2 cellular contexts compared by ENCODE assay signal in genomic region chr7:1848013-1848640, GRCh38.
TF ChIP-seq lines count a peak whose summit lies in the region.

No MANE protein-coding gene starts in this region.

TF ChIP-seq in endothelial cell of umbilical vein, 7 proteins besides CTCF, POLR2A, EP300 and RAD21 (continued from another document):
- TF ChIP-seq POLR2AphosphoS5 (IDR thresholded peaks at IDR 0.05; ENCODE audit: insufficient read depth, low read depth, low read length) (no peak), MAX (IDR thresholded peaks at IDR 0.05; ENCODE audit: insufficient read depth, insufficient read length) (no peak), FOS (IDR thresholded peaks at IDR 0.05; ENCODE audit: borderline replicate concordance, insufficient read depth, low read length) (no peak)

TF ChIP-seq in SK-N-SH treated with all-trans-retinoic acid at 6 μM for 48 hours, 23 proteins besides CTCF, POLR2A, EP300 and RAD21 (continued from another document):
- no peak for TF ChIP-seq TSHZ2 (CRISPR knock-in tag; IDR thresholded peaks at IDR 0.05)
- no peak for TF ChIP-seq POU6F1 (CRISPR knock-in tag; IDR thresholded peaks at IDR 0.05; ENCODE audit: borderline replicate concordance, low read depth)
- TF ChIP-seq ARNTL (CRISPR knock-in tag; IDR thresholded peaks at IDR 0.05; ENCODE audit: borderline replicate concordance, low read depth) = no peak
- TF ChIP-seq ZFP3 (CRISPR knock-in tag; IDR thresholded peaks at IDR 0.05) = no peak
- TF ChIP-seq GLIS3 (CRISPR knock-in tag; IDR thresholded peaks at IDR 0.05) = no peak
- no peak for TF ChIP-seq OSR1 (CRISPR knock-in tag; IDR thresholded peaks at IDR 0.05)
- no peak for TF ChIP-seq ZFP30 (CRISPR knock-in tag; IDR thresholded peaks at IDR 0.05)
- TF ChIP-seq TOX (CRISPR knock-in tag; IDR thresholded peaks at IDR 0.05; ENCODE audit: borderline replicate concordance) = no peak
